ENCODE assay signal across 33 cellular contexts in genomic region chr19:1321539-1321938, GRCh38. TPM values are rescaled to one million over a fixed set of nuclear protein-coding genes. Genes with fewer than 3 reads are reported as not detected.
"Had no signal": no experiment of that assay in that cellular context is flagged by ENCODE, and none has a peak within 500 bp of the region (broad histone marks: within the 10 kb centered on the region; RNA-seq: fewer than 3 reads in every experiment).

No MANE protein-coding gene starts in this region.

- H3K4me1 Mint-ChIP-seq: mesothelial cell of epicardium had no signal

- H3K9ac ChIP-seq: neural progenitor cell had no signal

- H3K4me3 Mint-ChIP-seq: effector memory CD8-positive, alpha-beta T cell; mesothelial cell of epicardium; natural killer cell treated with Interleukin-12 subunit alpha and Interleukin-12 subunit beta and Interleukin-15 and Interleukin-18, amount 100 ng/mL, for 72 hours; neural progenitor cell; stimulated activated effector memory CD8-positive, alpha-beta T cell treated with anti-CD3 and anti-CD28 coated beads, Interleukin-12 subunit alpha, Interleukin-12 subunit beta, amount 100 ng/mL, for 72 hours had no signal

- H3K27ac ChIP-seq: coronary artery, esophagus squamous epithelium, heart right ventricle, left lung, neural progenitor cell, prostate gland, right atrium auricular region, thoracic aorta, tibial nerve, upper lobe of left lung had no signal

- ATAC-seq: effector memory CD8-positive, alpha-beta T cell; heart right ventricle; left cardiac atrium; left lung; mucosa of descending colon; natural killer cell treated with Interleukin-12 subunit alpha and Interleukin-12 subunit beta and Interleukin-15 and Interleukin-18, amount 100 ng/mL, for 72 hours; sciatic nerve; stimulated activated effector memory CD8-positive, alpha-beta T cell treated with anti-CD3 and anti-CD28 coated beads, Interleukin-12 subunit alpha, Interleukin-12 subunit beta, amount 100 ng/mL, for 72 hours had no signal

- H3K27ac Mint-ChIP-seq: mesothelial cell of epicardium; naive B cell; natural killer cell treated with Interleukin-12 subunit alpha and Interleukin-12 subunit beta and Interleukin-15 and Interleukin-18, amount 100 ng/mL, for 72 hours; neural progenitor cell; stimulated activated effector memory CD8-positive, alpha-beta T cell treated with anti-CD3 and anti-CD28 coated beads, Interleukin-12 subunit alpha, Interleukin-12 subunit beta, amount 100 ng/mL, for 72 hours had no signal

- FAIRE-seq: endometrium, islet of Langerhans, urothelium cell line had no signal

- H3K9me3 ChIP-seq: esophagus squamous epithelium, heart right ventricle, left lung, mucosa of descending colon, prostate gland, right atrium auricular region, thoracic aorta, tibial nerve, upper lobe of left lung had no signal

- H3K36me3 ChIP-seq: esophagus squamous epithelium, heart right ventricle, left lung, neural progenitor cell, prostate gland, right atrium auricular region, thoracic aorta, tibial nerve, upper lobe of left lung had no signal

- H3K4me2 ChIP-seq: neural progenitor cell had no signal

- H3K9me3 Mint-ChIP-seq: effector memory CD8-positive, alpha-beta T cell; mesothelial cell of epicardium; naive B cell; natural killer cell treated with Interleukin-12 subunit alpha and Interleukin-12 subunit beta and Interleukin-15 and Interleukin-18, amount 100 ng/mL, for 72 hours; stimulated activated effector memory CD8-positive, alpha-beta T cell treated with anti-CD3 and anti-CD28 coated beads, Interleukin-12 subunit alpha, Interleukin-12 subunit beta, amount 100 ng/mL, for 72 hours had no signal

- H2AFZ ChIP-seq: neural progenitor cell had no signal

- H3K36me3 Mint-ChIP-seq: mesothelial cell of epicardium; natural killer cell treated with Interleukin-12 subunit alpha and Interleukin-12 subunit beta and Interleukin-15 and Interleukin-18, amount 100 ng/mL, for 72 hours; neural progenitor cell; stimulated activated effector memory CD8-positive, alpha-beta T cell treated with anti-CD3 and anti-CD28 coated beads, Interleukin-12 subunit alpha, Interleukin-12 subunit beta, amount 100 ng/mL, for 72 hours had no signal

- DNase-seq: dermis blood vessel endothelial cell; effector memory CD8-positive, alpha-beta T cell; erythroblast; esophagus squamous epithelium; foreskin melanocyte; glutamatergic neuron; heart right ventricle; hippocampal formation; left cardiac atrium; left lung; mesenchymal stem cell; mucosa of descending colon; naive B cell; nucleus accumbens; stimulated activated CD4-positive, alpha-beta T cell treated with anti-CD3 and anti-CD28 coated beads, Interleukin-2, amount 100 ng/mL, for 24 hours; stimulated activated CD4-positive, alpha-beta T cell treated with anti-CD3 and anti-CD28 coated beads, Interleukin-4, amount 100 ng/mL, for 24 hours; stimulated activated naive CD4-positive, alpha-beta T cell treated with Interleukin-2 at 50 U/mL for 16 hours had no signal

- H3K4me1 ChIP-seq: prostate gland had no signal

- H3K4me3 ChIP-seq: coronary artery, esophagus squamous epithelium, heart right ventricle, left lung, mucosa of descending colon, neural progenitor cell, prostate gland, right atrium auricular region, thoracic aorta, tibial nerve, upper lobe of left lung had no signal

RNA-seq across cellular contexts. Expression of gene EFNA2, which starts 35.9 kb away (rescaled TPM):
- total RNA-seq: dermis blood vessel endothelial cell; esophagus squamous epithelium; left cardiac atrium; lower leg skin; lung microvascular endothelial cell; natural killer cell treated with Interleukin-12 subunit alpha and Interleukin-12 subunit beta and Interleukin-15 and Interleukin-18, amount 100 ng/mL, for 72 hours; prostate gland; right atrium auricular region; sciatic nerve; thoracic aorta; tibial nerve; upper lobe of left lung had no signal
